Comparison of ENCODE assay signal across 1 cellular context in the genomic region with DNA sequence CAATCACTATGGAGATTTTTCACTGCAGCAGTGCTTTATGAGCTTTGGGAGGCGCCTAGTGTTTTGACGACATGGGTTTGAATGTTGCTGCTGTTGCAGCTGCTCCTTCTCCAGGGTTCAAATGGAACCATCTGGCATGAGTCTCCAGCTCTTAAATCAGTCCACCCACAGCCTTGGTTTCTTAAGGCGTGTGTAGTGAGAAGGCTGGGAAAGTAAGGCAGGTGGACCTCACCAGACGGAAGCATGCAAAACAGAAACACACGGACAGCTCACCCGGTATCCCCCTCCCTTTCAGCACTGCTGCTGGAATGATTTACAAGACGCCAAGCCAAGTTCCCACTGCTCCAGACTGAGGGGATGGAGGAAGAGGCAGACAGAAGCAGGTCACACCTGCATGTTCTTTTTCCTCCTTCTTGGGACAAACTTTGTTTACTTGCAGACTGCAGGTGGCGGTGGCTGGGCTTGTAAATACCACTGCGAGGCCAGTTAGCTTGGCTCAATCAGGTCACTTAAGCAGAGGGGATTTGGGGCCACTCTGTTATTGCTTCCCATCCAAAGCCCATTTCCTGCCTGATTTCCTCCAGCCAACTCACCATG.
TF ChIP-seq lines count a peak whose summit lies in the region.

No MANE protein-coding gene starts in this region.

TF ChIP-seq in H1, 55 proteins besides CTCF, POLR2A, EP300 and RAD21:
- no peak for TF ChIP-seq KDM1A (IDR thresholded peaks at IDR 0.05; ENCODE audit: borderline replicate concordance, low read length)
- no peak for TF ChIP-seq RXRA (IDR thresholded peaks at IDR 0.05; ENCODE audit: insufficient read depth, low read depth, low read length)
- no peak for TF ChIP-seq GABPA (IDR thresholded peaks at IDR 0.05; ENCODE audit: borderline replicate concordance, insufficient read depth, low read length)
- TF ChIP-seq CBX5 (IDR thresholded peaks at IDR 0.05; ENCODE audit: low read depth, low read length), result no peak
- no peak for TF ChIP-seq TEAD4 (IDR thresholded peaks at IDR 0.05; ENCODE audit: low read depth, low read length)
- no peak for TF ChIP-seq CEBPB (IDR thresholded peaks at IDR 0.05; ENCODE audit: low read depth, low read length)
- TF ChIP-seq CREB1 (IDR thresholded peaks at IDR 0.05), result no peak
